1 cellular context compared by ENCODE assay signal in the genomic region with DNA sequence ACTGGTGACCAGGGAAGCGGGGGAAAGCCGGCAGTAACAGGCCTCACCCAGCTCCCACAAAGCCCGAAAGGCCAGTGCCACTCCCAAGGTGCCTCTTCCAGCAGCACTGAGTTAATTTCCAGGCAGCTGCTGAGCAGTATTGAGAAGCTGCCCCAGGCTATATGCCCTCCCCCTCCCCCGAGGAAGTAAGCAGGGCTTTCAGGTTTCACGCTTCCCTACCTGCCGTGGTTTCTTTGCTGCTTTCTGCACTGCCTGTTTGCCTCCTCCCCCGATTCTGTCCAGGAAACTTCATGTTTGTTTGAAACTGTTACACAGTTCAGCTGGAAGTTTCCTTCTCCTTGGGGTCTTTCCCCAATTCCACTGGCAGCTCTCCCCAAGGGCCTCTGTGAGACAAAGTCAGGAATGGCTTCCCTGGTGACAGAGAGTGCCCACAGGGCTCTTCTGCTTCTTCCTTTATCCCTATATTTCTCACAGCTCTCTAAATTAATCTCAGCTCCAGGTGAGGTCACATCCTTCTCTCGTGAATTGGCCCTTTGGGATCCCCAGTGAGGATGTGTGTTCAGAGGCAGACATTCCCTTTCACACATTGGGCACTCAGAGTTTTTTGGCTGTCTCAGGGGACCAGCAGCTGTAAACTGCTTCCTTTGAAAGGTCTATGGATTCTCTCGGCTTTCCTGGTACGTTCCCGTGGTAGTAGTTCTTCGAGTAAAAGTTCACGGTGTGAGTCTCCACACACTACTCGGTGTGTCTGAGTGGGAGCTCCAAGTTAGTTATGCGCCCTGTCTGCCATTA.
TF ChIP-seq lines count a peak whose summit lies in the region.

No MANE protein-coding gene starts in this region.

TF ChIP-seq in H1, 55 proteins besides CTCF, POLR2A, EP300 and RAD21:
- TF ChIP-seq ASH2L (IDR thresholded peaks at IDR 0.05; ENCODE audit: low read length) (peak; percentile 40), TBP (IDR thresholded peaks at IDR 0.05; ENCODE audit: low read depth, low read length) (peak; percentile 16; the same call in 1 of the 2 replicates)
- TF ChIP-seq, protein P1, sequence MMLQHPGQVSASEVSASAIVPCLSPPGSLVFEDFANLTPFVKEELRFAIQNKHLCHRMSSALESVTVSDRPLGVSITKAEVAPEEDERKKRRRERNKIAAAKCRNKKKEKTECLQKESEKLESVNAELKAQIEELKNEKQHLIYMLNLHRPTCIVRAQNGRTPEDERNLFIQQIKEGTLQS (IDR thresholded peaks at IDR 0.05; ENCODE audit: insufficient read depth, low read depth, low read length), result no peak
TF ChIP-seq in H1: peak in this region for 2.
